In the genomic region with DNA sequence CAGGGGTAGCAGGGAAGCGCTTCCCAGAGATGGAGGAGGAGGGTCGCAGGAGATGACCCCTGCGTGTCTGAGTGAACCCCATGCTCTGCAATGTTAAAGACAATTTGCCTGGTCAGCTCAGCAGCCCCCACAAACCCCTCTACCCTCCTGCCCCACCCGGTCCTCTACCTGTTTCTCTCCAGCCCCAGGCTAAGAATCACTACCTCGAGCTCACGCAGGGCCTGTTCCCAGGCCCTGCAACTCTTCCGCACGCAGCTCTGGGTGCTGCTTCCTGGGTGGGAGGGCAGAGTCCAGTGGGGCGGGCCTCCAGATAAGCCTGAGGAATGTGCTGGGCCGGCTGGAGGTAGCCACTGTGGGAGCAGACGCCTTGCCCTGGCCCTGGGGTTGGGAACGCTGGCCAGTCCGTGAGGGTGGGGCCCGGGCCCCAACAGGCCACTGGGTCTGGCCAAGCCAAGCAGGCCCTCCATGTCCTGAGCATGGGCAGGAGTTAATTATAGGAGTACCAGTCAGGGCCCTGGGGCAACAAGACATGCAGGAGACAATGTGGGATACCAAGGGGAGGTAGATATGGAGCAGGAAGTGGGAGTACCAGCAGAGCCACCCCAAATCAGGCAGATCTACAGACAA, we compare ENCODE assay signal across 11 cellular contexts. TPM values are rescaled to one million over a fixed set of nuclear protein-coding genes. Genes with fewer than 3 reads are reported as not detected.
DNase-seq lines count a peak whose midpoint lies in the region; ATAC-seq and TF ChIP-seq lines count a peak whose summit lies in the region.
"Had no signal": no experiment of that assay in that cellular context is flagged by ENCODE, and none has a peak within 500 bp of the region (broad histone marks: within the 10 kb centered on the region; RNA-seq: fewer than 3 reads in every experiment).

No MANE protein-coding gene starts in this region.

- H3K4me3 ChIP-seq in HFF-Myc (replicated peaks; ENCODE audit: low read depth, low read length) = peak overlapping the region; percentile 53; the same call in 1 of the 2 replicates
- peak overlapping the region in 50 of 59 donors; percentile 33 to 73 (median 56) for H3K4me3 ChIP-seq in dorsolateral prefrontal cortex
- H3K4me3 ChIP-seq in liver (ENCODE audit: low read depth in 1 of 3, low read length in 3 of 3) = peak overlapping the region; percentile 11 to 24 (median 22)
- peak overlapping the region; percentile 53 to 57 for H3K4me3 ChIP-seq in tibial artery

- 25% methylated on average over 14 of the region's 14 CpGs for WGBS in liver

- TF ChIP-seq CTCF in HFF-Myc (IDR thresholded peaks at IDR 0.05; ENCODE audit: low read depth, low read length, missing control alignments) = no peak
- no peak for TF ChIP-seq CTCF in dorsolateral prefrontal cortex (IDR thresholded peaks at IDR 0.05 in 54 of 56, conservative IDR thresholded peaks at IDR 0.05 in 2 of 56; ENCODE audit: low read depth in 1 of 56, partially characterized antibody in 56 of 56)
- no peak for TF ChIP-seq CTCF in liver (IDR thresholded peaks at IDR 0.05; ENCODE audit: low read depth, low read length, missing input control)
- no peak for TF ChIP-seq CTCF in tibial artery (IDR thresholded peaks at IDR 0.05)

- H3K36me3 ChIP-seq in liver (ENCODE audit: control insufficient read depth in 4 of 4, insufficient read depth in 3 of 4, low read depth in 1 of 4, low read length in 3 of 4) (peaks cover 0 to 2% (median 0%) of the 10 kb centered on the region in 4 donors), tibial artery (peaks cover 0 to 2% (median 2%) of the 10 kb centered on the region in 3 donors)
- H3K36me3 ChIP-seq: neutrophil had no signal

- no peak for ATAC-seq in GM19452 (IDR thresholded peaks at IDR 0.05; ENCODE audit: unreplicated experiment)
- ATAC-seq in GM18870 (IDR thresholded peaks at IDR 0.05; ENCODE audit: unreplicated experiment) = no peak

- H3K9ac ChIP-seq in liver (ENCODE audit: low read depth in 1 of 2, low read length in 2 of 2) = peak overlapping the region in 1 of 2 donors; percentile 36

- H3K27me3 ChIP-seq in dorsolateral prefrontal cortex = no peaks in the 10 kb centered on the region
- H3K27me3 ChIP-seq in liver (ENCODE audit: control insufficient read depth in 4 of 4, insufficient read depth in 4 of 4, low read length in 3 of 4) = no peaks in the 10 kb centered on the region
- H3K27me3 ChIP-seq in tibial artery = no peaks in the 10 kb centered on the region

- H3K9me3 ChIP-seq in liver (ENCODE audit: control insufficient read depth in 4 of 4, low read length in 3 of 4) (no peaks in the 10 kb centered on the region), tibial artery (no peaks in the 10 kb centered on the region)
- H3K9me3 ChIP-seq: neutrophil had no signal

- TF ChIP-seq RAD21 in liver (IDR thresholded peaks at IDR 0.05) = peak in 1 of 2 donors; percentile 31

- DNase-seq in HFF-Myc (ENCODE audit: extremely low read depth, low read depth) = no peak
- DNase-seq in dorsolateral prefrontal cortex = peak in 1 of 10 donors; percentile 26
- DNase-seq in tibial artery = peak; percentile 60 to 89
- DNase-seq in GM19240 (ENCODE audit: insufficient read length, low spot score) = no peak
- no peak for DNase-seq in COR-L47 (lab: John Stamatoyannopoulos, UW)
- DNase-seq: KG1, T-helper 9 cell had no signal

- intact Hi-C loops in dorsolateral prefrontal cortex (cut with DNase I) (no loop called here), tibial artery (cut with DNase I; ENCODE audit: low total_unique reads) (no loop called here)

- H3K27ac ChIP-seq in dorsolateral prefrontal cortex (peak overlapping the region in 20 of 59 donors; percentile 7 to 78 (median 62)), liver (ENCODE audit: low read depth in 1 of 2, low read length in 2 of 2) (peak overlapping the region; percentile 27 to 68), tibial artery (peak overlapping the region; percentile 69 to 77)
- H3K27ac ChIP-seq: neutrophil had no signal

- peaks cover 25 to 53% (median 37%) of the 10 kb centered on the region in 4 donors for H3K4me1 ChIP-seq in liver (ENCODE audit: control insufficient read depth in 4 of 4, insufficient read depth in 4 of 4, low read length in 3 of 4)
- H3K4me1 ChIP-seq in tibial artery = peaks cover 12 to 66% (median 60%) of the 10 kb centered on the region in 4 donors

TF ChIP-seq in liver, 16 proteins besides CTCF, POLR2A, EP300 and RAD21:
- TF ChIP-seq SP1 (IDR thresholded peaks at IDR 0.05) = peak; percentile 95
- TF ChIP-seq ATF3 (IDR thresholded peaks at IDR 0.05) = no peak
- TF ChIP-seq JUND (IDR thresholded peaks at IDR 0.05) = peak in 1 of 2 donors; percentile 51
- TF ChIP-seq EGR1 (IDR thresholded peaks at IDR 0.05; ENCODE audit: low read depth in 2 of 2) = no peak
- peak; percentile 65 to 72 for TF ChIP-seq RXRA (IDR thresholded peaks at IDR 0.05)
- peak; percentile 30 for TF ChIP-seq NR2F2 (IDR thresholded peaks at IDR 0.05)
- TF ChIP-seq, protein P1, sequence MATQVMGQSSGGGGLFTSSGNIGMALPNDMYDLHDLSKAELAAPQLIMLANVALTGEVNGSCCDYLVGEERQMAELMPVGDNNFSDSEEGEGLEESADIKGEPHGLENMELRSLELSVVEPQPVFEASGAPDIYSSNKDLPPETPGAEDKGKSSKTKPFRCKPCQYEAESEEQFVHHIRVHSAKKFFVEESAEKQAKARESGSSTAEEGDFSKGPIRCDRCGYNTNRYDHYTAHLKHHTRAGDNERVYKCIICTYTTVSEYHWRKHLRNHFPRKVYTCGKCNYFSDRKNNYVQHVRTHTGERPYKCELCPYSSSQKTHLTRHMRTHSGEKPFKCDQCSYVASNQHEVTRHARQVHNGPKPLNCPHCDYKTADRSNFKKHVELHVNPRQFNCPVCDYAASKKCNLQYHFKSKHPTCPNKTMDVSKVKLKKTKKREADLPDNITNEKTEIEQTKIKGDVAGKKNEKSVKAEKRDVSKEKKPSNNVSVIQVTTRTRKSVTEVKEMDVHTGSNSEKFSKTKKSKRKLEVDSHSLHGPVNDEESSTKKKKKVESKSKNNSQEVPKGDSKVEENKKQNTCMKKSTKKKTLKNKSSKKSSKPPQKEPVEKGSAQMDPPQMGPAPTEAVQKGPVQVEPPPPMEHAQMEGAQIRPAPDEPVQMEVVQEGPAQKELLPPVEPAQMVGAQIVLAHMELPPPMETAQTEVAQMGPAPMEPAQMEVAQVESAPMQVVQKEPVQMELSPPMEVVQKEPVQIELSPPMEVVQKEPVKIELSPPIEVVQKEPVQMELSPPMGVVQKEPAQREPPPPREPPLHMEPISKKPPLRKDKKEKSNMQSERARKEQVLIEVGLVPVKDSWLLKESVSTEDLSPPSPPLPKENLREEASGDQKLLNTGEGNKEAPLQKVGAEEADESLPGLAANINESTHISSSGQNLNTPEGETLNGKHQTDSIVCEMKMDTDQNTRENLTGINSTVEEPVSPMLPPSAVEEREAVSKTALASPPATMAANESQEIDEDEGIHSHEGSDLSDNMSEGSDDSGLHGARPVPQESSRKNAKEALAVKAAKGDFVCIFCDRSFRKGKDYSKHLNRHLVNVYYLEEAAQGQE (IDR thresholded peaks at IDR 0.05) = peak; percentile 62
- TF ChIP-seq FOXA2 (IDR thresholded peaks at IDR 0.05) = no peak
- TF ChIP-seq MAX (IDR thresholded peaks at IDR 0.05) = no peak
- peak; percentile 89 for TF ChIP-seq HNF4G (IDR thresholded peaks at IDR 0.05)
- TF ChIP-seq ZBTB33 (IDR thresholded peaks at IDR 0.05) = no peak
- no peak for TF ChIP-seq FOXA1 (IDR thresholded peaks at IDR 0.05)
- TF ChIP-seq HNF4A (conservative IDR thresholded peaks at IDR 0.05) = peak; percentile 93 to 94
- TF ChIP-seq TAF1 (conservative IDR thresholded peaks at IDR 0.05) = no peak
- TF ChIP-seq YY1 (IDR thresholded peaks at IDR 0.05) = peak; percentile 62
- TF ChIP-seq GABPA (IDR thresholded peaks at IDR 0.05 in 1 of 2, conservative IDR thresholded peaks at IDR 0.05 in 1 of 2) = peak in 1 of 2 donors; percentile 9

RNA-seq across cellular contexts. Expression of gene DOK4, which starts 6.1 kb away (rescaled TPM):
- 10 to 100 TPM in 115 of 120 experiments, 1 to 10 TPM in 5; 7.1 to 30.2 (median 17.6) TPM for total RNA-seq in dorsolateral prefrontal cortex
- total RNA-seq in liver = 10 to 100 TPM; 15.3 to 20.8 TPM
- 10 to 100 TPM in 1 of 2 donors, 1 to 10 TPM in 1; 7.8 to 24.6 TPM for polyA plus RNA-seq in liver

RNA-seq across cellular contexts. Expression of gene POLR2C, which starts 17.8 kb away (rescaled TPM):
- total RNA-seq in dorsolateral prefrontal cortex (10 to 100 TPM; 47.5 to 83.3 (median 64.4) TPM), liver (10 to 100 TPM; 61.7 to 68.0 TPM)
- polyA plus RNA-seq in liver = 10 to 100 TPM; 25.4 to 40.9 TPM

RNA-seq across cellular contexts. Expression of gene COQ9, which starts 33.0 kb away (rescaled TPM):
- total RNA-seq in dorsolateral prefrontal cortex = 100 to 1,000 TPM in 1 of 120 experiments, 10 to 100 TPM in 119; 49.2 to 112 (median 71.8) TPM
- 10 to 100 TPM; 21.0 to 81.5 TPM for total RNA-seq in liver
- 10 to 100 TPM; 50.2 to 65.8 TPM for polyA plus RNA-seq in liver

RNA-seq across cellular contexts. Expression of gene CIAPIN1, which starts 33.1 kb away (rescaled TPM):
- total RNA-seq in dorsolateral prefrontal cortex (10 to 100 TPM; 30.2 to 91.1 (median 63.7) TPM), liver (10 to 100 TPM; 19.5 to 23.9 TPM)
- polyA plus RNA-seq in liver = 10 to 100 TPM; 22.9 to 32.7 TPM

RNA-seq across cellular contexts. Expression of gene CCDC102A, which starts 56.1 kb away (rescaled TPM):
- total RNA-seq in dorsolateral prefrontal cortex = 1 to 10 TPM in 105 of 120 experiments, under 1 TPM in 15; 0.24 to 5.5 (median 1.8) TPM
- total RNA-seq in liver = 1 to 10 TPM; 2.3 to 2.6 TPM
- polyA plus RNA-seq in liver = 1 to 10 TPM in 1 of 2 donors, under 1 TPM in 1; 0.36 to 1.0 TPM

Comparison
In these comparisons a context has a peak if more than half of its experiments do, and no peak if none do; other contexts are left out.
1. DNase-seq: peak in tibial artery (2 of 2); none in HFF-Myc (single experiment), GM19240 (single experiment) and COR-L47 (single experiment).
2. Peak in every context shown above with its lines, with median percentiles within 50 percentile points of each other: H3K4me3 ChIP-seq.